Comparison of ENCODE assay signal across 11 cellular contexts in genomic region chr1:166089804-166090203, GRCh38.
DNase-seq lines count a peak whose midpoint lies in the region; ATAC-seq and TF ChIP-seq lines count a peak whose summit lies in the region.
"Had no signal": no experiment of that assay in that cellular context is flagged by ENCODE, and none has a peak within 500 bp of the region (broad histone marks: within the 10 kb centered on the region; RNA-seq: fewer than 3 reads in every experiment).

No MANE protein-coding gene starts in this region.

- no TSS peak for BruUV-seq in A673 (replicated peaks; lab: Mats Ljungman, UMichigan)

- intact Hi-C loops in A673 (cut with micrococcal nuclease; ENCODE audit: unreplicated experiment) (no loop called here), testis (cut with DNase I; ENCODE audit: low total_unique reads) (no loop called here)

- H3K36me3 ChIP-seq in A673 (ENCODE audit: insufficient read depth, low read length, poor library complexity, severe bottlenecking) (no peaks in the 10 kb centered on the region), testis (ENCODE audit: low read depth, missing control alignments) (no peaks in the 10 kb centered on the region)

- TF ChIP-seq POLR2A in testis (IDR thresholded peaks at IDR 0.05), result no peak

- H3K4me3 ChIP-seq in A673 (ENCODE audit: low read depth, low read length, poor library complexity, severe bottlenecking) (no peak overlapping the region), testis (no peak overlapping the region)

- H3K27me3 ChIP-seq in A673 (replicated peaks; ENCODE audit: insufficient read depth, low read depth, low read length, poor library complexity) (no peaks in the 10 kb centered on the region), testis (no peaks in the 10 kb centered on the region)

- ATAC-seq in GM18517 (IDR thresholded peaks at IDR 0.05; ENCODE audit: unreplicated experiment) (peak; percentile 70), HG02588 (IDR thresholded peaks at IDR 0.05; ENCODE audit: unreplicated experiment) (peak; percentile 55)

- H3K4me1 ChIP-seq in A673 (ENCODE audit: insufficient read depth, low read length, poor library complexity, severe bottlenecking), result no peaks in the 10 kb centered on the region
- peaks cover 3% of the 10 kb centered on the region for H3K4me1 ChIP-seq in testis

- POLR2A ChIA-PET in A673 (lab: Charles Lee; ENCODE audit: low non-redundant PET), result no interaction called here

- CTCF ChIA-PET in A673 (lab: Charles Lee), result no interaction called here

- 30 to 40% methylated on average over 4 to 6 of the region's 6 CpGs for WGBS in testis, 2 donors

- H3K27ac ChIP-seq in A673 (ENCODE audit: low read depth, low read length, poor library complexity, severe bottlenecking) (no peak overlapping the region), testis (no peak overlapping the region)
- H3K27ac ChIP-seq: C4-2B had no signal

- DNase-seq in A673 (ENCODE audit: low spot score) (peak; percentile 38), NAMALWA (ENCODE audit: low spot score) (peak; percentile 16), HK-2 (ENCODE audit: unreplicated experiment) (no peak), hippocampal formation (lab: John Stamatoyannopoulos, UW) (no peak), testis (no peak)
- DNase-seq in activated naive CD4-positive, alpha-beta T cell (lab: John Stamatoyannopoulos, UW), result no peak
- DNase-seq: NCI-H1048, T-cell had no signal

- no peaks in the 10 kb centered on the region for H3K9me3 ChIP-seq in A673 (ENCODE audit: low read depth, low read length, poor library complexity, severe bottlenecking)
- no peaks in the 10 kb centered on the region for H3K9me3 ChIP-seq in testis

- TF ChIP-seq CTCF in A673 (conservative IDR thresholded peaks at IDR 0.05; ENCODE audit: low read depth, low read length), result no peak
- TF ChIP-seq CTCF in testis (IDR thresholded peaks at IDR 0.05), result no peak

Comparison
In these comparisons a context has a peak if more than half of its experiments do, and no peak if none do; other contexts are left out.
1. DNase-seq: peak in A673 (single experiment) and NAMALWA (single experiment); none in HK-2 (single experiment), hippocampal formation (0 of 2), activated naive CD4-positive, alpha-beta T cell (0 of 4) and testis (single experiment).